1 cellular context compared by ENCODE assay signal in genomic region chr6:104814743-104815142, GRCh38.
TF ChIP-seq lines count a peak whose summit lies in the region.

No MANE protein-coding gene starts in this region.

TF ChIP-seq in K562, 482 proteins besides CTCF, POLR2A, EP300 and RAD21:
- TF ChIP-seq ZNF707 (CRISPR knock-in tag; conservative IDR thresholded peaks at IDR 0.05): peak; percentile 50; the same call in 1 of the 2 replicates
- TF ChIP-seq FOXJ2 (tag; IDR thresholded peaks at IDR 0.05): no peak
TF ChIP-seq in K562: peak in this region for 1.
